26 cellular contexts compared by ENCODE assay signal in genomic region chr19:38561658-38562057, GRCh38. TPM values are rescaled to one million over a fixed set of nuclear protein-coding genes. Genes with fewer than 3 reads are reported as not detected.
DNase-seq lines count a peak whose midpoint lies in the region; ATAC-seq and TF ChIP-seq lines count a peak whose summit lies in the region.
"Had no signal": no experiment of that assay in that cellular context is flagged by ENCODE, and none has a peak within 500 bp of the region (broad histone marks: within the 10 kb centered on the region; RNA-seq: fewer than 3 reads in every experiment).

No MANE protein-coding gene starts in this region.

- no peak for DNase-seq in activated CD4-positive, alpha-beta memory T cell treated with anti-CD3 and anti-CD28 coated beads, Interleukin-2, amount 10 ng/mL, durations not matched to agents 7 days and 5 days
- no peak for DNase-seq in activated CD4-positive, alpha-beta memory T cell treated with anti-CD3 and anti-CD28 coated beads for 36 hours
- DNase-seq in chondrocyte (ENCODE audit: low spot score) = peak; percentile 76
- no peak for DNase-seq in psoas muscle
- DNase-seq in NCI-H524 (lab: John Stamatoyannopoulos, UW) = no peak
- no peak for DNase-seq in NCI-H524 treated with DMSO at 0.1 percent for 48 hours (lab: John Stamatoyannopoulos, UW)
- no peak for DNase-seq in posterior vena cava (ENCODE audit: low spot score)
- DNase-seq: activated CD8-positive, alpha-beta memory T cell treated with anti-CD3 and anti-CD28 coated beads, Interleukin-2, amount 50 U/mL, for 4 hours; activated naive CD4-positive, alpha-beta T cell treated with anti-CD3 and anti-CD28 coated beads, Interleukin-2, amount 50 U/mL, for 16 hours; amniotic stem cell; brain microvascular endothelial cell; KBM-7; NCI-H1105 treated with DMSO at 0.1 percent for 48 hours; NCI-H2029; SHP77; stimulated activated CD4-positive, alpha-beta T cell treated with anti-CD3 and anti-CD28 coated beads, Interleukin-1b, Interleukin-23, amount 100 ng/mL, for 48 hours; T1000 had no signal

- H3K27ac Mint-ChIP-seq in activated CD4-positive, alpha-beta memory T cell treated with anti-CD3 and anti-CD28 coated beads, Interleukin-2, amount 10 ng/mL, durations not matched to agents 7 days and 5 days = peak overlapping the region; percentile 81
- no peak overlapping the region for H3K27ac Mint-ChIP-seq in activated CD4-positive, alpha-beta memory T cell treated with anti-CD3 and anti-CD28 coated beads for 36 hours
- H3K27ac Mint-ChIP-seq in chondrocyte (ENCODE audit: unreplicated experiment) = no peak overlapping the region
- H3K27ac Mint-ChIP-seq: stimulated activated naive CD8-positive, alpha-beta T cell treated with anti-CD3 and anti-CD28 coated beads, Interleukin-15, Interleukin-2, amounts not matched to agents 100 ng/mL and 50 ng/mL, for 24 hours had no signal

- no peak overlapping the region for H3K27ac ChIP-seq in HEK293 (ENCODE audit: extremely low read depth, low read depth, low read length)
- H3K27ac ChIP-seq in psoas muscle = no peak overlapping the region
- H3K27ac ChIP-seq: brain microvascular endothelial cell, hepatocyte, HL-60, parathyroid adenoma, right atrium auricular region, vagina had no signal

- H3K27me3 ChIP-seq in psoas muscle (ENCODE audit: insufficient read depth in 3 of 3, low read length in 2 of 3) = no peaks in the 10 kb centered on the region
- H3K27me3 ChIP-seq: right atrium auricular region, vagina had no signal

- no peaks in the 10 kb centered on the region for H3K9me3 Mint-ChIP-seq in activated CD4-positive, alpha-beta memory T cell treated with anti-CD3 and anti-CD28 coated beads, Interleukin-2, amount 10 ng/mL, durations not matched to agents 7 days and 5 days
- no peaks in the 10 kb centered on the region for H3K9me3 Mint-ChIP-seq in activated CD4-positive, alpha-beta memory T cell treated with anti-CD3 and anti-CD28 coated beads for 36 hours
- no peaks in the 10 kb centered on the region for H3K9me3 Mint-ChIP-seq in chondrocyte (ENCODE audit: low read depth)
- H3K9me3 Mint-ChIP-seq: stimulated activated naive CD8-positive, alpha-beta T cell treated with anti-CD3 and anti-CD28 coated beads, Interleukin-15, Interleukin-2, amounts not matched to agents 100 ng/mL and 50 ng/mL, for 24 hours had no signal

- no peak overlapping the region for H3K4me3 ChIP-seq in HEK293 (ENCODE audit: low read depth, low read length)
- H3K4me3 ChIP-seq in psoas muscle = no peak overlapping the region
- H3K4me3 ChIP-seq: GM12878, hepatocyte, lung, right atrium auricular region, vagina had no signal

- WGBS in psoas muscle, 3 donors = 85 to 90% (median 87%) methylated on average over 11 of the region's 11 CpGs

- ATAC-seq in psoas muscle = peak in 3 of 4 donors; percentile 11 to 18 (median 14)
- ATAC-seq: GM12878 had no signal

- CTCF ChIA-PET in activated CD4-positive, alpha-beta memory T cell treated with anti-CD3 and anti-CD28 coated beads, Interleukin-2, amount 10 ng/mL, durations not matched to agents 7 days and 5 days (lab: Charles Lee) = interaction anchor here (1.5 kb wide), 1 partner anchor 18 kb away, joined by 4 read pairs; no protein-coding TSS in a partner anchor
- CTCF ChIA-PET in activated CD4-positive, alpha-beta memory T cell treated with anti-CD3 and anti-CD28 coated beads for 36 hours (lab: Charles Lee) = interaction anchor here (1.8 kb wide), 1 partner anchor 20 kb away, joined by 3 read pairs; no protein-coding TSS in a partner anchor
- CTCF ChIA-PET in HEK293 (lab: Yijun Ruan, JAX) = interaction anchor here (1.1 to 2.0 kb wide), 3 partner anchors 9 to 74 kb away, joined by 5 to 6 read pairs (median 6); no protein-coding TSS in a partner anchor

- POLR2A ChIA-PET in activated CD4-positive, alpha-beta memory T cell treated with anti-CD3 and anti-CD28 coated beads, Interleukin-2, amount 10 ng/mL, durations not matched to agents 7 days and 5 days (lab: Charles Lee) = no interaction called here
- POLR2A ChIA-PET in activated CD4-positive, alpha-beta memory T cell treated with anti-CD3 and anti-CD28 coated beads for 36 hours (lab: Charles Lee) = no interaction called here
- POLR2A ChIA-PET in HEK293 (lab: Yijun Ruan, JAX) = interaction anchor here (1.0 kb wide), 1 partner anchor 57 kb away, joined by 3 read pairs; the partner anchor contains the start of gene EIF3K

- intact Hi-C loops in activated CD4-positive, alpha-beta memory T cell treated with anti-CD3 and anti-CD28 coated beads for 36 hours (cut with micrococcal nuclease) = no loop called here
- intact Hi-C loops in psoas muscle (cut with DNase I) = no loop called here
- intact Hi-C loops in posterior vena cava (cut with DNase I) = no loop called here

- peaks cover 22% of the 10 kb centered on the region for H3K27me3 Mint-ChIP-seq in activated CD4-positive, alpha-beta memory T cell treated with anti-CD3 and anti-CD28 coated beads, Interleukin-2, amount 10 ng/mL, durations not matched to agents 7 days and 5 days
- peaks cover 8% of the 10 kb centered on the region for H3K27me3 Mint-ChIP-seq in activated CD4-positive, alpha-beta memory T cell treated with anti-CD3 and anti-CD28 coated beads for 36 hours
- H3K27me3 Mint-ChIP-seq in chondrocyte (ENCODE audit: low read depth) = peaks cover 19% of the 10 kb centered on the region

- H3K36me3 ChIP-seq in HEK293 (ENCODE audit: control insufficient read depth in 2 of 2, insufficient read depth in 1 of 2, low read length in 2 of 2) (no peaks in the 10 kb centered on the region), psoas muscle (ENCODE audit: insufficient read depth in 1 of 2, low read depth in 1 of 2) (peaks cover under 1 to 97% of the 10 kb centered on the region in 2 donors)
- H3K36me3 ChIP-seq: brain microvascular endothelial cell, right atrium auricular region, vagina had no signal

- H3K4me1 Mint-ChIP-seq in activated CD4-positive, alpha-beta memory T cell treated with anti-CD3 and anti-CD28 coated beads, Interleukin-2, amount 10 ng/mL, durations not matched to agents 7 days and 5 days = peaks cover 68% of the 10 kb centered on the region
- H3K4me1 Mint-ChIP-seq in activated CD4-positive, alpha-beta memory T cell treated with anti-CD3 and anti-CD28 coated beads for 36 hours (ENCODE audit: low read depth) = peaks cover 56% of the 10 kb centered on the region
- H3K4me1 Mint-ChIP-seq in chondrocyte (ENCODE audit: low read depth) = no peaks in the 10 kb centered on the region

- H3K4me3 Mint-ChIP-seq in activated CD4-positive, alpha-beta memory T cell treated with anti-CD3 and anti-CD28 coated beads, Interleukin-2, amount 10 ng/mL, durations not matched to agents 7 days and 5 days = no peak overlapping the region
- H3K4me3 Mint-ChIP-seq in activated CD4-positive, alpha-beta memory T cell treated with anti-CD3 and anti-CD28 coated beads for 36 hours = no peak overlapping the region
- H3K4me3 Mint-ChIP-seq in chondrocyte (ENCODE audit: unreplicated experiment) = no peak overlapping the region
- H3K4me3 Mint-ChIP-seq: stimulated activated naive CD8-positive, alpha-beta T cell treated with anti-CD3 and anti-CD28 coated beads, Interleukin-15, Interleukin-2, amounts not matched to agents 100 ng/mL and 50 ng/mL, for 24 hours had no signal

- peaks cover 3% of the 10 kb centered on the region; the same call in 1 of the 2 replicates for H3K4me1 ChIP-seq in HEK293 (ENCODE audit: control insufficient read depth, insufficient read depth, low read length)
- no peaks in the 10 kb centered on the region for H3K4me1 ChIP-seq in psoas muscle
- H3K4me1 ChIP-seq: parathyroid adenoma, right atrium auricular region, vagina had no signal

- no peaks in the 10 kb centered on the region; the same call in 1 of the 2 replicates for H3K9me3 ChIP-seq in HEK293 (ENCODE audit: control insufficient read depth, insufficient read depth, low read depth, low read length)
- no peaks in the 10 kb centered on the region for H3K9me3 ChIP-seq in psoas muscle
- H3K9me3 ChIP-seq: right atrium auricular region, vagina had no signal

- TF ChIP-seq CTCF in HEK293 (tag by site-specific recombination; IDR thresholded peaks at IDR 0.05) (no peak), chondrocyte (IDR thresholded peaks at IDR 0.05) (no peak), psoas muscle (IDR thresholded peaks at IDR 0.05) (no peak)

- peaks cover 6% of the 10 kb centered on the region for H3K36me3 Mint-ChIP-seq in activated CD4-positive, alpha-beta memory T cell treated with anti-CD3 and anti-CD28 coated beads, Interleukin-2, amount 10 ng/mL, durations not matched to agents 7 days and 5 days (ENCODE audit: low read depth)
- peaks cover 2% of the 10 kb centered on the region for H3K36me3 Mint-ChIP-seq in activated CD4-positive, alpha-beta memory T cell treated with anti-CD3 and anti-CD28 coated beads for 36 hours
- H3K36me3 Mint-ChIP-seq in chondrocyte (ENCODE audit: low read depth) = no peaks in the 10 kb centered on the region

TF ChIP-seq in HEK293, 187 proteins besides CTCF, POLR2A, EP300 and RAD21 (continues in another document):
- peak; percentile 43; the same call in 1 of the 2 replicates for TF ChIP-seq ZFHX2 (tag by site-specific recombination; conservative IDR thresholded peaks at IDR 0.05)
- TF ChIP-seq EGR2 (tag by site-specific recombination; IDR thresholded peaks at IDR 0.05; ENCODE audit: low read depth) = peak; percentile 21; the same call in 1 of the 2 replicates

RNA-seq across cellular contexts. Expression of gene MAP4K1, which starts 56.1 kb away (rescaled TPM):
- total RNA-seq in activated CD4-positive, alpha-beta memory T cell treated with anti-CD3 and anti-CD28 coated beads, Interleukin-2, amount 10 ng/mL, durations not matched to agents 7 days and 5 days = 100 to 1,000 TPM; 374 to 383 TPM
- 100 to 1,000 TPM; 205 TPM for total RNA-seq in activated CD4-positive, alpha-beta memory T cell treated with anti-CD3 and anti-CD28 coated beads for 36 hours
- total RNA-seq in chondrocyte = 0.23 to 1.4 TPM (median 1.4 TPM) in 3 replicates
- total RNA-seq in psoas muscle = 1 to 10 TPM in 3 of 4 donors, under 1 TPM in 1; 0.67 to 1.4 (median 1.2) TPM
- under 1 TPM; 0.36 to 0.68 (median 0.64) TPM for polyA plus RNA-seq in psoas muscle
- 1 to 10 TPM; 2.7 to 5.5 TPM for total RNA-seq in posterior vena cava

RNA-seq across cellular contexts. Expression of gene EIF3K, which starts 57.3 kb away (rescaled TPM):
- 100 to 1,000 TPM; 297 TPM for total RNA-seq in activated CD4-positive, alpha-beta memory T cell treated with anti-CD3 and anti-CD28 coated beads, Interleukin-2, amount 10 ng/mL, durations not matched to agents 7 days and 5 days
- 100 to 1,000 TPM; 273 to 287 TPM for total RNA-seq in activated CD4-positive, alpha-beta memory T cell treated with anti-CD3 and anti-CD28 coated beads for 36 hours
- total RNA-seq in chondrocyte = 177 to 208 TPM (median 185 TPM) in 3 replicates
- 100 to 1,000 TPM; 367 to 549 (median 436) TPM for total RNA-seq in psoas muscle
- 100 to 1,000 TPM; 422 to 984 (median 637) TPM for polyA plus RNA-seq in psoas muscle
- total RNA-seq in posterior vena cava = 100 to 1,000 TPM; 170 to 191 TPM

Comparison
In these comparisons a context has a peak if more than half of its experiments do, and no peak if none do; other contexts are left out.
1. RNA of gene MAP4K1, which starts 56.1 kb away (total RNA-seq): 374 to 383 TPM in activated CD4-positive, alpha-beta memory T cell treated with anti-CD3 and anti-CD28 coated beads, Interleukin-2, amount 10 ng/mL, durations not matched to agents 7 days and 5 days and 205 TPM in activated CD4-positive, alpha-beta memory T cell treated with anti-CD3 and anti-CD28 coated beads for 36 hours; 2.7 to 5.5 TPM in posterior vena cava, 0.23 to 1.4 TPM in chondrocyte and 0.67 to 1.4 TPM in psoas muscle; every median in the first group is over 10 times any median in the second.